In genomic region chr12:122984612-122985358, GRCh38 we compare ENCODE assay signal across 9 cellular contexts. TPM values are rescaled to one million over a fixed set of nuclear protein-coding genes. Genes with fewer than 3 reads are reported as not detected.
DNase-seq lines count a peak whose midpoint lies in the region; ATAC-seq and TF ChIP-seq lines count a peak whose summit lies in the region.
"Had no signal": no experiment of that assay in that cellular context is flagged by ENCODE, and none has a peak within 500 bp of the region (broad histone marks: within the 10 kb centered on the region; RNA-seq: fewer than 3 reads in every experiment).

No MANE protein-coding gene starts in this region.

- TF ChIP-seq CTCF in activated CD8-positive, alpha-beta T cell treated with anti-CD3 and anti-CD28 coated beads for 36 hours (IDR thresholded peaks at IDR 0.05): no peak
- TF ChIP-seq CTCF in heart right ventricle (IDR thresholded peaks at IDR 0.05) (no peak), psoas muscle (IDR thresholded peaks at IDR 0.05) (no peak), MM.1S (IDR thresholded peaks at IDR 0.05; ENCODE audit: low read length) (no peak)

- H3K4me3 ChIP-seq in heart right ventricle: peak overlapping the region in 5 of 10 donors; percentile 21 to 43 (median 25)
- peak overlapping the region; percentile 7 for H3K4me3 ChIP-seq in psoas muscle
- no peak overlapping the region for H3K4me3 ChIP-seq in MM.1S (ENCODE audit: low read length)

- CTCF ChIA-PET in activated CD8-positive, alpha-beta T cell treated with anti-CD3 and anti-CD28 coated beads for 36 hours (lab: Charles Lee): no interaction called here

- no peaks in the 10 kb centered on the region for H3K9me3 Mint-ChIP-seq in activated CD8-positive, alpha-beta T cell treated with anti-CD3 and anti-CD28 coated beads for 36 hours

- H3K79me2 ChIP-seq in MM.1S (ENCODE audit: low read length): peaks cover 21% of the 10 kb centered on the region

- no peaks in the 10 kb centered on the region for H3K9me3 ChIP-seq in heart right ventricle
- H3K9me3 ChIP-seq in psoas muscle: no peaks in the 10 kb centered on the region
- no peaks in the 10 kb centered on the region for H3K9me3 ChIP-seq in MM.1S (replicated peaks; ENCODE audit: insufficient read depth, low read length)

- H3K27ac ChIP-seq in heart right ventricle (peak overlapping the region in 9 of 10 donors; percentile 5 to 82 (median 63)), psoas muscle (peak overlapping the region; percentile 46), MM.1S (ENCODE audit: low read length) (no peak overlapping the region)

- H3K27me3 ChIP-seq in heart right ventricle (no peaks in the 10 kb centered on the region), psoas muscle (ENCODE audit: insufficient read depth in 3 of 3, low read length in 2 of 3) (no peaks in the 10 kb centered on the region), MM.1S (replicated peaks; ENCODE audit: insufficient read depth, low read length) (no peaks in the 10 kb centered on the region)

- H3K36me3 ChIP-seq in heart right ventricle (peaks cover 0 to 69% (median 6%) of the 10 kb centered on the region in 9 donors), psoas muscle (ENCODE audit: insufficient read depth in 1 of 2, low read depth in 1 of 2) (peaks cover 0 to 51% of the 10 kb centered on the region in 2 donors), MM.1S (replicated peaks; ENCODE audit: insufficient read depth, low read length) (no peaks in the 10 kb centered on the region)

- peaks cover 34% of the 10 kb centered on the region for H3K4me1 Mint-ChIP-seq in activated CD8-positive, alpha-beta T cell treated with anti-CD3 and anti-CD28 coated beads for 36 hours (ENCODE audit: low read depth)

- peaks cover 26% of the 10 kb centered on the region for H3K36me3 Mint-ChIP-seq in activated CD8-positive, alpha-beta T cell treated with anti-CD3 and anti-CD28 coated beads for 36 hours (ENCODE audit: low read depth)

- H3K9me2 ChIP-seq in MM.1S (replicated peaks; ENCODE audit: insufficient read depth, low read length): no peaks in the 10 kb centered on the region

- 27 to 42% methylated on average over 34 of the region's 34 CpGs for WGBS in heart right ventricle, 2 donors
- 26 to 32% (median 28%) methylated on average over 34 of the region's 34 CpGs for WGBS in psoas muscle, 3 donors

- H3F3A ChIP-seq in MM.1S (ENCODE audit: insufficient read depth, low read length): no peaks in the 10 kb centered on the region

- no peak for ATAC-seq in activated CD8-positive, alpha-beta T cell treated with anti-CD3 and anti-CD28 coated beads for 36 hours
- ATAC-seq in heart right ventricle (peak in 6 of 8 donors; percentile 4 to 41 (median 21)), psoas muscle (peak in 1 of 4 donors; percentile 10), HG03469 (IDR thresholded peaks at IDR 0.05; ENCODE audit: unreplicated experiment) (no peak), HG02973 (IDR thresholded peaks at IDR 0.05; ENCODE audit: unreplicated experiment) (no peak), HG03097 (IDR thresholded peaks at IDR 0.05; ENCODE audit: low FRiP score, unreplicated experiment) (no peak)

- H3K4me2 ChIP-seq in MM.1S (ENCODE audit: low read depth, low read length): no peak overlapping the region

- H3K27ac Mint-ChIP-seq in activated CD8-positive, alpha-beta T cell treated with anti-CD3 and anti-CD28 coated beads for 36 hours: peak overlapping the region; percentile 85

- H3K4me3 Mint-ChIP-seq in activated CD8-positive, alpha-beta T cell treated with anti-CD3 and anti-CD28 coated beads for 36 hours: no peak overlapping the region

- POLR2A ChIA-PET in activated CD8-positive, alpha-beta T cell treated with anti-CD3 and anti-CD28 coated beads for 36 hours (lab: Charles Lee): interaction anchor here (1.2 kb wide), 1 partner anchor 9 kb away, joined by 4 read pairs; the partner anchor contains the start of gene OGFOD2

- in situ Hi-C loops in G401 (cut with HindIII; ENCODE audit: low sequenced_read_pairs): no loop called here

- H4K20me1 ChIP-seq in MM.1S (ENCODE audit: insufficient read depth, low read length): no peaks in the 10 kb centered on the region

- DNase-seq in G401 (ENCODE audit: low spot score): peak; percentile 34
- no peak for DNase-seq in activated CD8-positive, alpha-beta T cell treated with anti-CD3 and anti-CD28 coated beads for 36 hours
- peak in 1 of 2 donors; percentile 69 for DNase-seq in heart right ventricle
- DNase-seq in psoas muscle: peak; percentile 47 to 72
- no peak for DNase-seq in MM.1S
- DNase-seq: NCI-H2029 had no signal

- intact Hi-C loops in activated CD8-positive, alpha-beta T cell treated with anti-CD3 and anti-CD28 coated beads for 36 hours (cut with micrococcal nuclease): no loop called here
- intact Hi-C loops in heart right ventricle (cut with DNase I) (loop anchor here (5.0 to 10.0 kb wide), 6 partner anchors 160 to 253 kb away; partner anchors contain the start of genes PITPNM2 (in 5 of the 10), MPHOSPH9 (in 3 of the 10) and MTRFR (in 3 of the 10)), psoas muscle (cut with DNase I) (loop anchor here in 1 of 2 donors (5.0 kb wide), 1 partner anchor 168 kb away; the partner anchor contains the start of gene PITPNM2)

- no peaks in the 10 kb centered on the region for H3K27me3 Mint-ChIP-seq in activated CD8-positive, alpha-beta T cell treated with anti-CD3 and anti-CD28 coated beads for 36 hours

- no peak overlapping the region for H3K9ac ChIP-seq in MM.1S (ENCODE audit: low read length)

- H3K4me1 ChIP-seq in heart right ventricle: peaks cover 26 to 52% (median 48%) of the 10 kb centered on the region in 9 donors
- peaks cover 38% of the 10 kb centered on the region for H3K4me1 ChIP-seq in psoas muscle
- H3K4me1 ChIP-seq in MM.1S (ENCODE audit: low read length): no peaks in the 10 kb centered on the region

- no peak overlapping the region for H2AFZ ChIP-seq in MM.1S (ENCODE audit: low read length)

RNA-seq across cellular contexts. Expression of gene ARL6IP4, which starts 4.3 kb away (rescaled TPM):
- 315 and 347 TPM in 2 replicates for total RNA-seq in G401 (2014; rRNA removed; shearing (Covaris generic))
- 100 to 1,000 TPM; 174 to 180 TPM for total RNA-seq in activated CD8-positive, alpha-beta T cell treated with anti-CD3 and anti-CD28 coated beads for 36 hours
- total RNA-seq in heart right ventricle (100 to 1,000 TPM; 125 to 161 (median 137) TPM), psoas muscle (100 to 1,000 TPM; 113 to 130 (median 117) TPM)
- polyA plus RNA-seq in heart right ventricle (100 to 1,000 TPM; 226 to 319 TPM), psoas muscle (100 to 1,000 TPM; 161 to 193 (median 187) TPM)

RNA-seq across cellular contexts. Expression of gene OGFOD2, which starts 9.7 kb away (rescaled TPM):
- total RNA-seq in G401 (2014; rRNA removed; shearing (Covaris generic)): 23.6 and 45.3 TPM in 2 replicates
- 10 to 100 TPM; 27.1 to 31.5 TPM for total RNA-seq in activated CD8-positive, alpha-beta T cell treated with anti-CD3 and anti-CD28 coated beads for 36 hours
- total RNA-seq in heart right ventricle: 10 to 100 TPM; 10.6 to 17.1 (median 12.0) TPM
- 10 to 100 TPM; 12.0 to 15.9 TPM for polyA plus RNA-seq in heart right ventricle
- 10 to 100 TPM in 1 of 4 donors, 1 to 10 TPM in 3; 6.4 to 12.0 (median 8.5) TPM for total RNA-seq in psoas muscle
- 10 to 100 TPM in 2 of 3 donors, 1 to 10 TPM in 1; 7.0 to 25.3 (median 19.5) TPM for polyA plus RNA-seq in psoas muscle

RNA-seq across cellular contexts. Expression of gene ABCB9, which starts 18.5 kb away (rescaled TPM):
- 3.8 and 7.4 TPM in 2 replicates for total RNA-seq in G401 (2014; rRNA removed; shearing (Covaris generic))
- 1 to 10 TPM; 4.3 to 4.9 TPM for total RNA-seq in activated CD8-positive, alpha-beta T cell treated with anti-CD3 and anti-CD28 coated beads for 36 hours
- total RNA-seq in heart right ventricle: 1 to 10 TPM; 2.7 to 5.8 (median 4.5) TPM
- polyA plus RNA-seq in heart right ventricle: 1 to 10 TPM; 1.9 to 6.0 TPM
- total RNA-seq in psoas muscle: under 1 TPM; 0.47 to 0.97 (median 0.78) TPM
- polyA plus RNA-seq in psoas muscle: 1 to 10 TPM in 1 of 3 donors, under 1 TPM in 2; 0.56 to 1.1 (median 0.62) TPM

Comparison
In these comparisons a context has a peak if more than half of its experiments do, and no peak if none do; other contexts are left out.
1. DNase-seq: peak in G401 (single experiment) and psoas muscle (2 of 2); none in activated CD8-positive, alpha-beta T cell treated with anti-CD3 and anti-CD28 coated beads for 36 hours (single experiment) and MM.1S (single experiment).
2. ATAC-seq: peak in heart right ventricle (6 of 8); none in activated CD8-positive, alpha-beta T cell treated with anti-CD3 and anti-CD28 coated beads for 36 hours (single experiment), HG03469 (single experiment), HG02973 (single experiment) and HG03097 (single experiment).